ENCODE assay signal across 1 cellular context in genomic region chr7:81859433-81859832, GRCh38.
TF ChIP-seq lines count a peak whose summit lies in the region.

No MANE protein-coding gene starts in this region.

TF ChIP-seq in SK-N-SH treated with all-trans-retinoic acid at 6 μM for 48 hours, 23 proteins besides CTCF, POLR2A, EP300 and RAD21 (continued from another document):
- peak; percentile 81 for TF ChIP-seq PATZ1 (CRISPR knock-in tag; IDR thresholded peaks at IDR 0.05; ENCODE audit: borderline replicate concordance)
- TF ChIP-seq ISL1 (CRISPR knock-in tag; IDR thresholded peaks at IDR 0.05), result peak; percentile 96
- TF ChIP-seq, protein P1, sequence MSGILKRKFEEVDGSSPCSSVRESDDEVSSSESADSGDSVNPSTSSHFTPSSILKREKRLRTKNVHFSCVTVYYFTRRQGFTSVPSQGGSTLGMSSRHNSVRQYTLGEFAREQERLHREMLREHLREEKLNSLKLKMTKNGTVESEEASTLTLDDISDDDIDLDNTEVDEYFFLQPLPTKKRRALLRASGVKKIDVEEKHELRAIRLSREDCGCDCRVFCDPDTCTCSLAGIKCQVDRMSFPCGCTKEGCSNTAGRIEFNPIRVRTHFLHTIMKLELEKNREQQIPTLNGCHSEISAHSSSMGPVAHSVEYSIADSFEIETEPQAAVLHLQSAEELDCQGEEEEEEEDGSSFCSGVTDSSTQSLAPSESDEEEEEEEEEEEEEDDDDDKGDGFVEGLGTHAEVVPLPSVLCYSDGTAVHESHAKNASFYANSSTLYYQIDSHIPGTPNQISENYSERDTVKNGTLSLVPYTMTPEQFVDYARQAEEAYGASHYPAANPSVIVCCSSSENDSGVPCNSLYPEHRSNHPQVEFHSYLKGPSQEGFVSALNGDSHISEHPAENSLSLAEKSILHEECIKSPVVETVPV (CRISPR knock-in tag; IDR thresholded peaks at IDR 0.05), result peak; percentile 84
- TF ChIP-seq, protein P2, sequence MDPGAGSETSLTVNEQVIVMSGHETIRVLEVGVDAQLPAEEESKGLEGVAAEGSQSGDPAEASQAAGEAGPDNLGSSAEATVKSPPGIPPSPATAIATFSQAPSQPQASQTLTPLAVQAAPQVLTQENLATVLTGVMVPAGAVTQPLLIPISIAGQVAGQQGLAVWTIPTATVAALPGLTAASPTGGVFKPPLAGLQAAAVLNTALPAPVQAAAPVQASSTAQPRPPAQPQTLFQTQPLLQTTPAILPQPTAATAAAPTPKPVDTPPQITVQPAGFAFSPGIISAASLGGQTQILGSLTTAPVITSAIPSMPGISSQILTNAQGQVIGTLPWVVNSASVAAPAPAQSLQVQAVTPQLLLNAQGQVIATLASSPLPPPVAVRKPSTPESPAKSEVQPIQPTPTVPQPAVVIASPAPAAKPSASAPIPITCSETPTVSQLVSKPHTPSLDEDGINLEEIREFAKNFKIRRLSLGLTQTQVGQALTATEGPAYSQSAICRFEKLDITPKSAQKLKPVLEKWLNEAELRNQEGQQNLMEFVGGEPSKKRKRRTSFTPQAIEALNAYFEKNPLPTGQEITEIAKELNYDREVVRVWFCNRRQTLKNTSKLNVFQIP (CRISPR knock-in tag; IDR thresholded peaks at IDR 0.05; ENCODE audit: borderline replicate concordance, low read depth), result no peak; the same call in 1 of the 2 replicates
- 0 out of 2 replicates have a peak, but pooled peaks have one; percentile 36 for TF ChIP-seq TSHZ2 (CRISPR knock-in tag; IDR thresholded peaks at IDR 0.05)
- no peak for TF ChIP-seq PPARA (CRISPR knock-in tag; IDR thresholded peaks at IDR 0.05; ENCODE audit: borderline replicate concordance)
- no peak for TF ChIP-seq ZNF565 (CRISPR knock-in tag; conservative IDR thresholded peaks at IDR 0.05; ENCODE audit: low read depth)
- TF ChIP-seq SNAI2 (CRISPR knock-in tag; IDR thresholded peaks at IDR 0.05), result peak; percentile 88; the same call in 1 of the 2 replicates
- peak; percentile 80 for TF ChIP-seq ZC3H10 (CRISPR knock-in tag; IDR thresholded peaks at IDR 0.05)
- no peak for TF ChIP-seq GLIS3 (CRISPR knock-in tag; IDR thresholded peaks at IDR 0.05)
- 0 out of 2 replicates have a peak, but pooled peaks have one; percentile 5 for TF ChIP-seq ZNF8 (CRISPR knock-in tag; IDR thresholded peaks at IDR 0.05)
- no peak for TF ChIP-seq ARNTL (CRISPR knock-in tag; IDR thresholded peaks at IDR 0.05; ENCODE audit: borderline replicate concordance, low read depth)
- TF ChIP-seq ZFP3 (CRISPR knock-in tag; IDR thresholded peaks at IDR 0.05), result 0 out of 2 replicates have a peak, but pooled peaks have one; percentile 32
- no peak for TF ChIP-seq CSDC2 (CRISPR knock-in tag; IDR thresholded peaks at IDR 0.05)
- TF ChIP-seq, protein P3, sequence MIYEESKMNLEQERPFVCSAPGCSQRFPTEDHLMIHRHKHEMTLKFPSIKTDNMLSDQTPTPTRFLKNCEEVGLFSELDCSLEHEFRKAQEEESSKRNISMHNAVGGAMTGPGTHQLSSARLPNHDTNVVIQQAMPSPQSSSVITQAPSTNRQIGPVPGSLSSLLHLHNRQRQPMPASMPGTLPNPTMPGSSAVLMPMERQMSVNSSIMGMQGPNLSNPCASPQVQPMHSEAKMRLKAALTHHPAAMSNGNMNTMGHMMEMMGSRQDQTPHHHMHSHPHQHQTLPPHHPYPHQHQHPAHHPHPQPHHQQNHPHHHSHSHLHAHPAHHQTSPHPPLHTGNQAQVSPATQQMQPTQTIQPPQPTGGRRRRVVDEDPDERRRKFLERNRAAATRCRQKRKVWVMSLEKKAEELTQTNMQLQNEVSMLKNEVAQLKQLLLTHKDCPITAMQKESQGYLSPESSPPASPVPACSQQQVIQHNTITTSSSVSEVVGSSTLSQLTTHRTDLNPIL (CRISPR knock-in tag; IDR thresholded peaks at IDR 0.05; ENCODE audit: low read depth), result 0 out of 2 replicates have a peak, but pooled peaks have one; percentile 48
- TF ChIP-seq BACH2 (CRISPR knock-in tag; IDR thresholded peaks at IDR 0.05; ENCODE audit: borderline replicate concordance), result no peak
- TF ChIP-seq ESRRG (CRISPR knock-in tag; IDR thresholded peaks at IDR 0.05), result peak; percentile 58
